8 cellular contexts compared by ENCODE assay signal in the genomic region with DNA sequence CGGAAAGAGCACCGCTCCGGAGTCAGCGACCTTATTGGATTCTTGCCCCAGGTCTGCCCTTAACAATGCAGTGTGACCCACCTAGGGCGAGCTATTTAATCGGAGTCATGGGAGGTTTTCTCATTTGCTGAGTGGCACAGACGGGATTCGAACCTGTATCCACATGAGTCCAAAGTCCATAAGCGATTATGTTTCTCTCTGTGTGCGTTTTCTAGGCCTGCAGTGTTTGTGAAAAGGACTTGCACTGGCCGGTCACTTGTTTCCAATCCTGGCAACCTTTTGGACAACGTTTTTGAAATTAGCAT. TPM values are rescaled to one million over a fixed set of nuclear protein-coding genes. Genes with fewer than 3 reads are reported as not detected.
DNase-seq lines count a peak whose midpoint lies in the region; ATAC-seq, FAIRE-seq and TF ChIP-seq lines count a peak whose summit lies in the region.

No MANE protein-coding gene starts in this region.

- in situ Hi-C loops in transverse colon (cut with MboI; ENCODE audit: low pct_ligation_motif_present in 1 of 4, low pct_unique_long_range_greater_than_20kb in 1 of 4, low sequenced_read_pairs in 3 of 4) = no loop called here

- H3K9me3 ChIP-seq in adrenal gland (replicated peaks in 1 of 3) (no peaks in the 10 kb centered on the region), kidney (ENCODE audit: control insufficient read depth in 1 of 2, low read length in 2 of 2) (no peaks in the 10 kb centered on the region), transverse colon (no peaks in the 10 kb centered on the region)

- TF ChIP-seq POLR2A in adrenal gland (IDR thresholded peaks at IDR 0.05) = no peak
- no peak for TF ChIP-seq POLR2A in transverse colon (IDR thresholded peaks at IDR 0.05)

- H3K4me3 Mint-ChIP-seq in activated CD8-positive, alpha-beta memory T cell treated with anti-CD3 and anti-CD28 coated beads, Interleukin-2, amount 10 ng/mL, durations not matched to agents 7 days and 5 days = no peak overlapping the region
- H3K4me3 Mint-ChIP-seq in effector memory CD8-positive, alpha-beta T cell = no peak overlapping the region

- no peak for ATAC-seq in activated CD8-positive, alpha-beta memory T cell treated with anti-CD3 and anti-CD28 coated beads, Interleukin-2, amount 10 ng/mL, durations not matched to agents 7 days and 5 days
- no peak for ATAC-seq in GM18909 (IDR thresholded peaks at IDR 0.05; ENCODE audit: poor library complexity, unreplicated experiment)
- no peak for ATAC-seq in effector memory CD8-positive, alpha-beta T cell (replicated peaks)

- no peaks in the 10 kb centered on the region for H3K36me3 ChIP-seq in adrenal gland (replicated peaks in 1 of 2)
- H3K36me3 ChIP-seq in kidney (ENCODE audit: control insufficient read depth in 1 of 2, insufficient read depth in 2 of 2, low read length in 2 of 2) = no peaks in the 10 kb centered on the region
- no peaks in the 10 kb centered on the region for H3K36me3 ChIP-seq in transverse colon

- H3K27me3 ChIP-seq in adrenal gland (no peaks in the 10 kb centered on the region), transverse colon (peaks cover 12% of the 10 kb centered on the region)

- peaks cover 11% of the 10 kb centered on the region for H3K4me1 Mint-ChIP-seq in activated CD8-positive, alpha-beta memory T cell treated with anti-CD3 and anti-CD28 coated beads, Interleukin-2, amount 10 ng/mL, durations not matched to agents 7 days and 5 days
- peaks cover 0 to 3% of the 10 kb centered on the region in 2 donors for H3K4me1 Mint-ChIP-seq in effector memory CD8-positive, alpha-beta T cell (ENCODE audit: low read depth in 2 of 2)

- FAIRE-seq in kidney (lab: Jason Lieb, UNC) = no peak

- peaks cover 38% of the 10 kb centered on the region for H3K27me3 Mint-ChIP-seq in activated CD8-positive, alpha-beta memory T cell treated with anti-CD3 and anti-CD28 coated beads, Interleukin-2, amount 10 ng/mL, durations not matched to agents 7 days and 5 days
- peaks cover 10 to 19% of the 10 kb centered on the region in 2 donors for H3K27me3 Mint-ChIP-seq in effector memory CD8-positive, alpha-beta T cell

- 6 to 41% (median 8%) methylated on average over 2 to 12 of the region's 12 CpGs for WGBS in adrenal gland, 4 donors
- WGBS in transverse colon (ENCODE audit: low coverage in 1 of 2), 2 donors = 8% methylated on average over 4 to 9 of the region's 12 CpGs

- H3K36me3 Mint-ChIP-seq in activated CD8-positive, alpha-beta memory T cell treated with anti-CD3 and anti-CD28 coated beads, Interleukin-2, amount 10 ng/mL, durations not matched to agents 7 days and 5 days = peaks cover 3% of the 10 kb centered on the region
- H3K36me3 Mint-ChIP-seq in effector memory CD8-positive, alpha-beta T cell (ENCODE audit: insufficient read depth) = no peaks in the 10 kb centered on the region

- H3K27ac Mint-ChIP-seq in activated CD8-positive, alpha-beta memory T cell treated with anti-CD3 and anti-CD28 coated beads, Interleukin-2, amount 10 ng/mL, durations not matched to agents 7 days and 5 days = peak overlapping the region; percentile 5
- H3K27ac Mint-ChIP-seq in effector memory CD8-positive, alpha-beta T cell = no peak overlapping the region

- no peaks in the 10 kb centered on the region for H3K9me3 Mint-ChIP-seq in activated CD8-positive, alpha-beta memory T cell treated with anti-CD3 and anti-CD28 coated beads, Interleukin-2, amount 10 ng/mL, durations not matched to agents 7 days and 5 days (ENCODE audit: low read depth)
- no peaks in the 10 kb centered on the region for H3K9me3 Mint-ChIP-seq in effector memory CD8-positive, alpha-beta T cell

- DNase-seq in activated CD8-positive, alpha-beta memory T cell treated with anti-CD3 and anti-CD28 coated beads, Interleukin-2, amount 10 ng/mL, durations not matched to agents 7 days and 5 days = no peak
- DNase-seq in activated CD8-positive, alpha-beta memory T cell treated with anti-CD3 and anti-CD28 coated beads for 24 hours = no peak
- DNase-seq in adrenal gland (no peak), kidney (no peak), transverse colon (peak; percentile 9), HT-29 (ENCODE audit: low spot score) (no peak)
- DNase-seq in effector memory CD8-positive, alpha-beta T cell = no peak

- intact Hi-C loops in adrenal gland (cut with DNase I) = loop anchor here in 1 of 2 donors (5.0 kb wide), 1 partner anchor 141 kb away; the partner anchor contains the start of gene BTBD1
- intact Hi-C loops in kidney (cut with DNase I) = no loop called here
- intact Hi-C loops in transverse colon (cut with DNase I; ENCODE audit: low total_unique reads) = no loop called here

- peaks cover 28 to 30% of the 10 kb centered on the region in 2 donors for H3K4me1 ChIP-seq in adrenal gland (replicated peaks in 1 of 2)
- H3K4me1 ChIP-seq in kidney (ENCODE audit: control insufficient read depth in 1 of 2, insufficient read depth in 1 of 2, low read depth in 1 of 2, low read length in 2 of 2) = peaks cover 0 to 5% of the 10 kb centered on the region in 2 donors
- H3K4me1 ChIP-seq in transverse colon = peaks cover 0 to 29% (median 14%) of the 10 kb centered on the region in 4 donors

- H3K27ac ChIP-seq in adrenal gland = peak overlapping the region in 3 of 5 donors; percentile 79 to 93 (median 93)
- H3K27ac ChIP-seq in kidney (ENCODE audit: low read depth in 2 of 2, low read length in 2 of 2) = no peak overlapping the region
- peak overlapping the region; percentile 80 to 93 (median 88) for H3K27ac ChIP-seq in transverse colon

- H3K4me3 ChIP-seq in adrenal gland (peak overlapping the region in 3 of 4 donors; percentile 69 to 76 (median 71)), kidney (ENCODE audit: low read length in 2 of 2) (peak overlapping the region; percentile 36 to 49), transverse colon (peak overlapping the region; percentile 72 to 86 (median 80))

- CTCF ChIA-PET in activated CD8-positive, alpha-beta memory T cell treated with anti-CD3 and anti-CD28 coated beads, Interleukin-2, amount 10 ng/mL, durations not matched to agents 7 days and 5 days (lab: Charles Lee) = interaction anchor here (0.8 to 2.8 kb wide), 8 partner anchors 9 to 197 kb away, joined by 3 to 12 read pairs (median 3); partner anchors contain the start of genes C15orf40 and TM6SF1

- TF ChIP-seq EP300 in transverse colon (IDR thresholded peaks at IDR 0.05; ENCODE audit: low read depth) = no peak

- TF ChIP-seq CTCF in adrenal gland (IDR thresholded peaks at IDR 0.05) (no peak), kidney (IDR thresholded peaks at IDR 0.05; ENCODE audit: borderline replicate concordance, extremely low read depth, insufficient read depth) (no peak), transverse colon (IDR thresholded peaks at IDR 0.05) (no peak)

- H3K9ac ChIP-seq in kidney (ENCODE audit: low read length in 2 of 2) = no peak overlapping the region

RNA-seq across cellular contexts. Expression of gene HDGFL3, which starts 0.7 kb away (rescaled TPM):
- total RNA-seq in activated CD8-positive, alpha-beta memory T cell treated with anti-CD3 and anti-CD28 coated beads, Interleukin-2, amount 10 ng/mL, durations not matched to agents 7 days and 5 days = 10 to 100 TPM; 20.4 to 91.0 TPM
- total RNA-seq in adrenal gland (10 to 100 TPM; 22.6 to 82.2 (median 52.9) TPM), kidney (40.1 TPM), transverse colon (10 to 100 TPM in 1 of 4 donors, 1 to 10 TPM in 3; 2.6 to 16.5 (median 5.2) TPM)
- polyA plus RNA-seq in adrenal gland (10 to 100 TPM in 2 of 3 donors, 1 to 10 TPM in 1; 9.3 to 77.7 (median 25.2) TPM), kidney (ENCODE audit: insufficient read depth, low read depth, low replicate concordance) (13.9 TPM)
- not detected in 2 replicates for total RNA-seq in HT-29 (2014; rRNA removed; shearing (Covaris generic))

Comparison
In these comparisons a context has a peak if more than half of its experiments do, and no peak if none do; other contexts are left out.
1. H3K27ac ChIP-seq: peak in adrenal gland (3 of 5) and transverse colon (4 of 4); none in kidney (0 of 2).
2. Peak in every context shown above with its lines, with median percentiles within 50 percentile points of each other: H3K4me3 ChIP-seq.